ENCODE assay signal across 8 cellular contexts in the genomic region with DNA sequence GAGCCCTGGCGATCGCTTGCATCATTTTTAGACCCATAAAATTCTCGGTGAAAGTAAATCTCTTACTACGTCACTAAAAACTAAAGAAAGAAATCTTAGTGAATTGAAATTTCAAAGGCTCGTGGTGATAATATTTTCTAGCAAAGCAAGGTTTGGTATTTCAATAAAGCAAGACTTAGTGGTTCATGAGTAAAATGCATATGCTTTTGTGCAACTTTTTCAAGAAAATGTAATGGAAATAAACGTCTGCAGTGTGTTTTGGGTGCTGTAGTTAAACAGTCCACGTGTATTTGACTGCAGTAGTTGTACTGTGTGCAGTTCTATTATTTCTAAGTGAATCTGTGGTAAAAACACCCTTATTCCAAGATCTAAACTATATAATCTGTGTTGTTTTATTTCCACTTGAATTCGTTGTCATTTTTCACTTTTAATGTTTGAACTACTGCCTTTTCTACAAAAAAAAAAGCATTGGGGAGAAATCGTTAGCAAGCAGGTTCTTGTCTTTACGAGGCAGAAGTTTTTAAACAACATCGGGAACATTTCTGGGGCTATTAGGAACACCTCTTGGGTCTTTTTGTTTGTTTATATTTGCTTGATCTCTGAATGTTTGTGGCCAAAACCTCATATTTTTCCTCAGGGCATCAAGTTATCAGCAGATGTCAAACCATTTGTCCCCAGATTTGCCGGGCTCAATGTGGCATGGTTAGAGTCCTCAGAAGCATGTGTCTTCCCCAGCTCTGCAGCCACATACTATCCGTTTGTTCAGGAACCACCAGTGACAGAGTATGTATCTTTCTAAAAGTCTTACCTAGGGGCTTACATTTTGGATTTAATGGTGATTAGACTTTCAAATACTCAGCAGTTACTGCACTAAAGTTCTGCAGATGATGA.
DNase-seq lines count a peak whose midpoint lies in the region; ATAC-seq, FAIRE-seq and TF ChIP-seq lines count a peak whose summit lies in the region.

No MANE protein-coding gene starts in this region.

- peak overlapping the region; percentile 60 for H3K4me3 ChIP-seq in parathyroid adenoma (ENCODE audit: low read depth, low read length)

- peak; percentile 60 for TF ChIP-seq CTCF in parathyroid adenoma (IDR thresholded peaks at IDR 0.05)

- H3K4me2 ChIP-seq in parathyroid adenoma (ENCODE audit: low read length): peak overlapping the region; percentile 72

- DNase-seq in GM19239 (ENCODE audit: insufficient read length, low spot score): no peak
- peak; percentile 33 for DNase-seq in RPMI8226
- peak; percentile 42 to 59 for DNase-seq in erythroblast (lab: John Stamatoyannopoulos, UW)
- DNase-seq in SIG-M5 treated with dmso at 0.1 percent for 504 hours (lab: John Stamatoyannopoulos, UW; ENCODE audit: unreplicated experiment): no peak
- no peak for DNase-seq in activated CD4-positive, alpha-beta T cell treated with anti-CD3 and anti-CD28 coated beads, Interleukin-2, amount 50 U/mL, for 4 hours

- H3K36me3 ChIP-seq in parathyroid adenoma (ENCODE audit: control insufficient read depth, insufficient read depth, low read length): no peaks in the 10 kb centered on the region

- peaks cover 9% of the 10 kb centered on the region for H3K79me2 ChIP-seq in parathyroid adenoma

- no peak for TF ChIP-seq POLR2A in erythroblast (IDR thresholded peaks at IDR 0.05; ENCODE audit: low read length)

- H3K9ac ChIP-seq in parathyroid adenoma: peak overlapping the region; percentile 87

- no peaks in the 10 kb centered on the region for H3K27me3 ChIP-seq in parathyroid adenoma (ENCODE audit: control insufficient read depth, insufficient read depth, low read length)

- peak overlapping the region; percentile 95 for H3K27ac ChIP-seq in parathyroid adenoma

- H2AFZ ChIP-seq in parathyroid adenoma: peak overlapping the region; percentile 77

- H3K4me1 ChIP-seq in parathyroid adenoma: peaks cover 9% of the 10 kb centered on the region

- FAIRE-seq in GM19239 (lab: Jason Lieb, UNC): peak; percentile 26

- ATAC-seq in HG03039 (IDR thresholded peaks at IDR 0.05; ENCODE audit: unreplicated experiment) (no peak), GM19455 (IDR thresholded peaks at IDR 0.05; ENCODE audit: unreplicated experiment) (no peak)

- no peaks in the 10 kb centered on the region for H3K9me3 ChIP-seq in parathyroid adenoma (ENCODE audit: control insufficient read depth, low read length)

Comparison
In these comparisons a context has a peak if more than half of its experiments do, and no peak if none do; other contexts are left out.
1. DNase-seq: peak in RPMI8226 (single experiment) and erythroblast (2 of 2); none in GM19239 (single experiment), SIG-M5 treated with dmso at 0.1 percent for 504 hours (single experiment) and activated CD4-positive, alpha-beta T cell treated with anti-CD3 and anti-CD28 coated beads, Interleukin-2, amount 50 U/mL, for 4 hours (0 of 2).